9 cellular contexts compared by ENCODE assay signal in genomic region chr21:34635307-34635706, GRCh38. TPM values are rescaled to one million over a fixed set of nuclear protein-coding genes. Genes with fewer than 3 reads are reported as not detected.
DNase-seq lines count a peak whose midpoint lies in the region; ATAC-seq and TF ChIP-seq lines count a peak whose summit lies in the region.
"Had no signal": no experiment of that assay in that cellular context is flagged by ENCODE, and none has a peak within 500 bp of the region (broad histone marks: within the 10 kb centered on the region; RNA-seq: fewer than 3 reads in every experiment).

No MANE protein-coding gene starts in this region.

- DNase-seq in stimulated activated CD4-positive, alpha-beta T cell treated with anti-CD3 and anti-CD28 coated beads, Interleukin-4, amount 100 ng/mL, for 1 hour = peak; percentile 11
- DNase-seq in stimulated activated CD4-positive, alpha-beta T cell treated with anti-CD3 and anti-CD28 coated beads, Interleukin-12 subunit alpha, Interleukin-12 subunit beta, amount 100 ng/mL, for 4 hours = no peak
- DNase-seq in epithelial cell of proximal tubule (ENCODE audit: low read depth) (no peak), upper lobe of right lung (no peak), NK-92 (lab: John Stamatoyannopoulos, UW; ENCODE audit: unreplicated experiment) (no peak), KBM-7 (no peak)
- DNase-seq: naive B cell had no signal

- no peak overlapping the region for H3K4me2 ChIP-seq in Loucy (ENCODE audit: low read depth, low read length, poor library complexity, severe bottlenecking)

- in situ Hi-C loops in KBM-7 (cut with MboI; ENCODE audit: low pct_unique_long_range_greater_than_20kb, low sequenced_read_pairs) = no loop called here

- no peaks in the 10 kb centered on the region for H3K9me3 ChIP-seq in Loucy (ENCODE audit: insufficient read depth, low read depth, low read length)
- no peaks in the 10 kb centered on the region for H3K9me3 ChIP-seq in upper lobe of right lung

- H3K9ac ChIP-seq in Loucy (ENCODE audit: low read depth, low read length, poor library complexity, severe bottlenecking) = no peak overlapping the region

- no peaks in the 10 kb centered on the region for H3K27me3 ChIP-seq in Loucy (ENCODE audit: insufficient read depth, low read length, poor library complexity, severe bottlenecking)
- peaks cover 10% of the 10 kb centered on the region for H3K27me3 ChIP-seq in upper lobe of right lung

- H3K79me2 ChIP-seq in Loucy (ENCODE audit: insufficient read depth, low read length) = no peaks in the 10 kb centered on the region

- intact Hi-C loops in upper lobe of right lung (cut with DNase I) = no loop called here

- no peaks in the 10 kb centered on the region for H3K36me3 ChIP-seq in Loucy (ENCODE audit: insufficient read depth, low read length)
- H3K36me3 ChIP-seq in upper lobe of right lung = no peaks in the 10 kb centered on the region

- H3K4me3 ChIP-seq in Loucy (ENCODE audit: low read length, poor library complexity, severe bottlenecking) (no peak overlapping the region), epithelial cell of proximal tubule (ENCODE audit: low read depth, low read length) (no peak overlapping the region), upper lobe of right lung (no peak overlapping the region)

- H3K9me2 ChIP-seq in Loucy (replicated peaks; ENCODE audit: low read depth, low read length) = no peaks in the 10 kb centered on the region

- no peak overlapping the region for H2AFZ ChIP-seq in Loucy (ENCODE audit: low read length)

- H3K27ac ChIP-seq in upper lobe of right lung = no peak overlapping the region

- ATAC-seq in upper lobe of right lung = peak; percentile 46
- no peak for ATAC-seq in GM21526 (IDR thresholded peaks at IDR 0.05; ENCODE audit: low FRiP score, unreplicated experiment)

- no peaks in the 10 kb centered on the region for H4K20me1 ChIP-seq in Loucy (ENCODE audit: insufficient read depth, low read length, poor library complexity, severe bottlenecking)

- TF ChIP-seq CTCF in Loucy (conservative IDR thresholded peaks at IDR 0.05; ENCODE audit: low read length) = peak; percentile 72
- peak; percentile 50 for TF ChIP-seq CTCF in epithelial cell of proximal tubule (conservative IDR thresholded peaks at IDR 0.05; ENCODE audit: low read depth, low read length)
- TF ChIP-seq CTCF in upper lobe of right lung (IDR thresholded peaks at IDR 0.05) = peak; percentile 31

- H3K4me1 ChIP-seq in Loucy (ENCODE audit: insufficient read depth, low read length, poor library complexity, severe bottlenecking) (peaks cover 11% of the 10 kb centered on the region), upper lobe of right lung (no peaks in the 10 kb centered on the region)

- no peaks in the 10 kb centered on the region for H3F3A ChIP-seq in Loucy (ENCODE audit: low read depth)

RNA-seq across cellular contexts. Expression of gene RCAN1, which starts 20.4 kb away (rescaled TPM):
- 19.6 and 30.1 TPM in 2 replicates for total RNA-seq in epithelial cell of proximal tubule
- total RNA-seq in upper lobe of right lung = 26.9 TPM

RNA-seq across cellular contexts. Expression of gene CLIC6, which starts 33.5 kb away (rescaled TPM):
- total RNA-seq in epithelial cell of proximal tubule = 0.58 and 1.3 TPM in 2 replicates
- 12.3 TPM for total RNA-seq in upper lobe of right lung
